Comparison of ENCODE assay signal across 8 cellular contexts in genomic region chr3:172710709-172711456, GRCh38. TPM values are rescaled to one million over a fixed set of nuclear protein-coding genes. Genes with fewer than 3 reads are reported as not detected.
DNase-seq lines count a peak whose midpoint lies in the region; ATAC-seq, FAIRE-seq and TF ChIP-seq lines count a peak whose summit lies in the region.

A gene with protein sequence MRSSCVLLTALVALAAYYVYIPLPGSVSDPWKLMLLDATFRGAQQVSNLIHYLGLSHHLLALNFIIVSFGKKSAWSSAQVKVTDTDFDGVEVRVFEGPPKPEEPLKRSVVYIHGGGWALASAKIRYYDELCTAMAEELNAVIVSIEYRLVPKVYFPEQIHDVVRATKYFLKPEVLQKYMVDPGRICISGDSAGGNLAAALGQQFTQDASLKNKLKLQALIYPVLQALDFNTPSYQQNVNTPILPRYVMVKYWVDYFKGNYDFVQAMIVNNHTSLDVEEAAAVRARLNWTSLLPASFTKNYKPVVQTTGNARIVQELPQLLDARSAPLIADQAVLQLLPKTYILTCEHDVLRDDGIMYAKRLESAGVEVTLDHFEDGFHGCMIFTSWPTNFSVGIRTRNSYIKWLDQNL (minus strand): TSS chr3:172711067. CDS start chr3:172710984, 83 bp downstream.

- H3K9me3 Mint-ChIP-seq in memory B cell: no peaks in the 10 kb centered on the region

- H2AFZ ChIP-seq in H1 (ENCODE audit: low read length): peak within 1 kb of the TSS; percentile 91

- H3K36me3 ChIP-seq in H1 (ENCODE audit: control insufficient read depth in 2 of 4, insufficient read depth in 4 of 4, low read length in 3 of 4): no peaks in the 10 kb centered on the region

- no peak within 1 kb of the TSS for H3K14ac ChIP-seq in H1 (ENCODE audit: insufficient read length)

- H3K27me3 ChIP-seq in H1 (replicated peaks in 1 of 4; ENCODE audit: control insufficient read depth in 3 of 4, extremely low read depth in 1 of 4, insufficient read depth in 3 of 4, low read length in 3 of 4): 0 out of 7 replicates have a peak, but pooled peaks cover 0 to 1% (median 0%) of the 10 kb centered on the region in 4 experiments

- no peak within 1 kb of the TSS for H3K56ac ChIP-seq in H1 (replicated peaks; ENCODE audit: insufficient read length, low read depth, low read length)

- peak within 1 kb of the TSS; percentile 51 for H4K5ac ChIP-seq in H1 (ENCODE audit: insufficient read length, low read depth, low read length)

- peak within 1 kb of the TSS; percentile 56 to 93 (median 90) for H3K4me3 ChIP-seq in H1 (ENCODE audit: extremely low read depth in 1 of 4, insufficient read depth in 2 of 4, low read depth in 3 of 4, low read length in 4 of 4)

- no peak within 1 kb of the TSS for H3K4ac ChIP-seq in H1 (replicated peaks; ENCODE audit: insufficient read length, low read depth, low read length)

- H3K9ac ChIP-seq in H1 (replicated peaks in 1 of 4; ENCODE audit: extremely low read depth in 1 of 4, low read depth in 3 of 4, low read length in 3 of 4): peak within 1 kb of the TSS in 3 of 4 experiments; percentile 0 to 66 (median 58); a peak in 5 of 7 replicates

- H3K9me3 ChIP-seq in H1 (ENCODE audit: insufficient read depth in 2 of 2, low read depth in 1 of 2, low read length in 1 of 2): no peaks in the 10 kb centered on the region

- no peak within 1 kb of the TSS for H2BK15ac ChIP-seq in H1 (ENCODE audit: low read length)

- CTCF ChIA-PET in H1 (lab: Charles Lee; ENCODE audit: partially characterized antibody): interaction anchor here (0.6 to 6.5 kb wide), 21 partner anchors 10 to 669 kb away, joined by 3 to 30 read pairs (median 4); partner anchors contain the start of gene ECT2

- 0 out of 3 replicates have a peak, but pooled peaks of 1 of the 2 experiments have one; percentile 12 for TF ChIP-seq EP300 in H1 (IDR thresholded peaks at IDR 0.05; ENCODE audit: borderline replicate concordance in 1 of 2, low read depth in 2 of 2, low read length in 2 of 2)

- peak; percentile 96 for ATAC-seq in memory B cell (ENCODE audit: low read depth)

- H2BK5ac ChIP-seq in H1 (ENCODE audit: low read depth, low read length): no peak within 1 kb of the TSS

- peak within 1 kb of the TSS; percentile 82 for H3K27ac Mint-ChIP-seq in memory B cell

- H2BK120ac ChIP-seq in H1 (replicated peaks; ENCODE audit: low read depth, low read length): no peak within 1 kb of the TSS

- H3K4me1 Mint-ChIP-seq in memory B cell: peaks cover 20% of the 10 kb centered on the region

- no peak within 1 kb of the TSS for H4K91ac ChIP-seq in H1 (replicated peaks; ENCODE audit: insufficient read length, low read length)

- H3K23me2 ChIP-seq in H1 (ENCODE audit: low read depth, low read length): peaks cover 7% of the 10 kb centered on the region

- DNase-seq in COR-L47 (lab: John Stamatoyannopoulos, UW) (peak; percentile 97), GM20000 (ENCODE audit: low spot score) (peak; percentile 85), HT-29 (ENCODE audit: low spot score) (peak; percentile 99), H1 (ENCODE audit: low read depth in 1 of 2, low spot score in 2 of 2) (peak; percentile 85 to 93), memory B cell (ENCODE audit: low spot score in 2 of 2) (peak; percentile 52 to 56)
- DNase-seq in NK-92 treated with Interleukin-12 subunit alpha and Interleukin-12 subunit beta, amount 100 ng/mL, for 24 hours (lab: John Stamatoyannopoulos, UW): peak; percentile 87
- DNase-seq in activated CD8-positive, alpha-beta memory T cell treated with anti-CD3 and anti-CD28 coated beads for 4 hours (ENCODE audit: low read depth in 2 of 2): peak; percentile 24 to 36
- DNase-seq in stimulated activated CD8-positive, alpha-beta memory T cell treated with anti-CD3 and anti-CD28 coated beads, Interleukin-12 subunit alpha, Interleukin-12 subunit beta, amount 100 ng/mL, for 4 hours (ENCODE audit: low read depth): peak; percentile 50

- H3K27me3 Mint-ChIP-seq in memory B cell: no peaks in the 10 kb centered on the region

- no peaks in the 10 kb centered on the region for H3K79me2 ChIP-seq in H1 (ENCODE audit: control insufficient read depth in 1 of 2, insufficient read depth in 2 of 2, low read length in 2 of 2)

- FAIRE-seq in H1 (lab: Jason Lieb, UNC): peak; percentile 79

- no peak within 1 kb of the TSS for H2AK5ac ChIP-seq in H1 (ENCODE audit: low read depth, low read length)

- H4K20me1 ChIP-seq in H1 (replicated peaks in 1 of 2; ENCODE audit: control insufficient read depth in 1 of 2, insufficient read depth in 2 of 2, low read length in 2 of 2): no peaks in the 10 kb centered on the region

- H3K4me3 Mint-ChIP-seq in memory B cell: peak within 1 kb of the TSS; percentile 92

- TF ChIP-seq CTCF in GM20000 (IDR thresholded peaks at IDR 0.05; ENCODE audit: extremely low read depth, missing control alignments) (peak; percentile 68), H1 (IDR thresholded peaks at IDR 0.05; ENCODE audit: control extremely low read depth in 1 of 3, insufficient read depth in 1 of 3, low read depth in 1 of 3, low read length in 3 of 3) (peak; percentile 84 to 91 (median 90))

- H2BK12ac ChIP-seq in H1 (ENCODE audit: low read depth, low read length): no peak within 1 kb of the TSS

- H3K79me1 ChIP-seq in H1 (ENCODE audit: low read depth, low read length): no peaks in the 10 kb centered on the region

- H2BK20ac ChIP-seq in H1 (ENCODE audit: low read length): no peak within 1 kb of the TSS

- WGBS in H1 (ENCODE audit: extremely low coverage in 1 of 2, insufficient coverage in 1 of 2, insufficient read length in 1 of 2, insufficient replicate concordance in 2 of 2, low coverage in 1 of 2, low lambda C conversion rate in 2 of 2, missing lambda C conversion rate in 1 of 2), 2 experiments: 3% methylated on average over 38 of the region's 38 CpGs; no CpG with 5 or more reads in 1 of the 2 experiments

- peak within 1 kb of the TSS; percentile 69 to 93 for H3K4me2 ChIP-seq in H1 (ENCODE audit: insufficient read depth in 1 of 2, low read depth in 2 of 2, low read length in 2 of 2)

- H3K18ac ChIP-seq in H1 (ENCODE audit: extremely low read depth, low read length): no peak within 1 kb of the TSS

- TF ChIP-seq RAD21 in H1 (IDR thresholded peaks at IDR 0.05 in 1 of 2, conservative IDR thresholded peaks at IDR 0.05 in 1 of 2; ENCODE audit: low read depth in 2 of 2, low read length in 2 of 2): peak; percentile 73 to 82

- H4K8ac ChIP-seq in H1 (ENCODE audit: extremely low read depth, insufficient read depth, low read length): peak within 1 kb of the TSS; percentile 37; the same call in 1 of the 2 replicates

- POLR2A ChIA-PET in H1 (lab: Charles Lee; ENCODE audit: partially characterized antibody): interaction anchor here (0.6 to 2.2 kb wide), 3 partner anchors 11 to 564 kb away, joined by 3 to 8 read pairs (median 3); partner anchors contain the start of gene ECT2

- peak; percentile 44 to 86 for TF ChIP-seq POLR2A in H1 (IDR thresholded peaks at IDR 0.05; ENCODE audit: control extremely low read depth in 1 of 2, low read depth in 2 of 2, low read length in 2 of 2)

- no peaks in the 10 kb centered on the region for H3K36me3 Mint-ChIP-seq in memory B cell

- peaks cover 0 to 4% (median 0%) of the 10 kb centered on the region in 4 experiments; a peak in 1 of 7 replicates for H3K4me1 ChIP-seq in H1 (replicated peaks in 1 of 4; ENCODE audit: control insufficient read depth in 3 of 4, insufficient read depth in 4 of 4, low read length in 3 of 4)

- H3K27ac ChIP-seq in H1 (ENCODE audit: low read depth, low read length): no peak within 1 kb of the TSS

- no peak within 1 kb of the TSS for H3K23ac ChIP-seq in H1 (ENCODE audit: insufficient read length)

TF ChIP-seq in H1, 55 proteins besides CTCF, POLR2A, EP300 and RAD21 (continues in another document):
- peak; percentile 65 for TF ChIP-seq CREB1 (IDR thresholded peaks at IDR 0.05)
- TF ChIP-seq TAF7 (optimal IDR thresholded peaks at IDR 0.05; ENCODE audit: borderline replicate concordance, low read depth, low read length): peak; percentile 78
- no peak for TF ChIP-seq NANOG (IDR thresholded peaks at IDR 0.05; ENCODE audit: insufficient read depth, low read depth, low read length, poor library complexity, severe bottlenecking)
- peak; percentile 14 to 52; a peak in 1 of 4 replicates for TF ChIP-seq HDAC2 (IDR thresholded peaks at IDR 0.05; ENCODE audit: borderline replicate concordance in 1 of 2, low read depth in 2 of 2, low read length in 2 of 2)
- TF ChIP-seq SIX5 (IDR thresholded peaks at IDR 0.05; ENCODE audit: low read depth, low read length): no peak
- no peak; the same call in 1 of the 2 replicates for TF ChIP-seq YY1 (IDR thresholded peaks at IDR 0.05; ENCODE audit: low read depth, low read length)
- peak; percentile 86 for TF ChIP-seq TBP (IDR thresholded peaks at IDR 0.05; ENCODE audit: low read depth, low read length)
- TF ChIP-seq CHD2 (IDR thresholded peaks at IDR 0.05; ENCODE audit: low read length): peak; percentile 35; the same call in 1 of the 2 replicates
- no peak for TF ChIP-seq SP4 (IDR thresholded peaks at IDR 0.05; ENCODE audit: low read length)
- no peak for TF ChIP-seq ATF3 (IDR thresholded peaks at IDR 0.05; ENCODE audit: insufficient read depth, low read depth, low read length)
- TF ChIP-seq GABPA (IDR thresholded peaks at IDR 0.05; ENCODE audit: borderline replicate concordance, insufficient read depth, low read length): no peak
- no peak for TF ChIP-seq JUN (IDR thresholded peaks at IDR 0.05; ENCODE audit: low read depth, low read length)
- TF ChIP-seq CBX8 (IDR thresholded peaks at IDR 0.05; ENCODE audit: borderline replicate concordance, low read depth, low read length): no peak
- TF ChIP-seq KDM4A (IDR thresholded peaks at IDR 0.05; ENCODE audit: low read depth, low read length, severe bottlenecking): peak; percentile 82
- no peak for TF ChIP-seq HDAC6 (IDR thresholded peaks at IDR 0.05; ENCODE audit: low read depth, low read length)

RNA-seq across cellular contexts. Expression of the gene that starts here (rescaled TPM):
- 11.5 and 11.9 TPM in 2 replicates for total RNA-seq in HT-29 (2014; rRNA removed; shearing (Covaris generic))
- total RNA-seq in H1 (2021; fragmentation: NEBNext Ultra II Directional; extraction: Animal tissue kit (Norgen Biotek cat#: 25700)): 5.4 and 6.4 TPM in 2 replicates
- polyA plus RNA-seq in H1 (2011; rRNA removed): 1.4 and 2.2 TPM in 2 replicates
- polyA plus RNA-seq in H1 (2011; cell fraction: cytosol; rRNA removed): 1.2 TPM
- polyA plus RNA-seq in H1 (2011; cell fraction: nucleus; rRNA removed): 1.9 TPM
- 1.5 to 3.1 TPM (median 2.1 TPM) in 4 replicates for polyA plus RNA-seq in H1 (2012, experiment 1 of 2)
- polyA plus RNA-seq in H1 (2012, experiment 2 of 2): 0.26 TPM
- 5.0 TPM for polyA plus RNA-seq in H1 (2013, experiment 1 of 2)
- 5.6 TPM for polyA plus RNA-seq in H1 (2013, experiment 2 of 2)
- 6.1 and 6.2 TPM in 2 replicates for polyA minus RNA-seq in H1 (2011; rRNA and poly(A)+ RNA removed)
- polyA minus RNA-seq in H1 (2011; cell fraction: cytosol; rRNA and poly(A)+ RNA removed): 2.6 TPM
- 8.0 TPM for polyA minus RNA-seq in H1 (2011; cell fraction: nucleus; rRNA and poly(A)+ RNA removed)

Comparison
In these comparisons a context has a peak if more than half of its experiments do, and no peak if none do; other contexts are left out.
1. DNase-seq: peak in every context shown above with its lines; median percentile 99 in HT-29; 97 in COR-L47; 89 in H1; 87 in NK-92 treated with Interleukin-12 subunit alpha and Interleukin-12 subunit beta, amount 100 ng/mL, for 24 hours; 85 in GM20000; 54 in memory B cell; 50 in stimulated activated CD8-positive, alpha-beta memory T cell treated with anti-CD3 and anti-CD28 coated beads, Interleukin-12 subunit alpha, Interleukin-12 subunit beta, amount 100 ng/mL, for 4 hours; 30 in activated CD8-positive, alpha-beta memory T cell treated with anti-CD3 and anti-CD28 coated beads for 4 hours.